23 cellular contexts compared by ENCODE assay signal in the genomic region with DNA sequence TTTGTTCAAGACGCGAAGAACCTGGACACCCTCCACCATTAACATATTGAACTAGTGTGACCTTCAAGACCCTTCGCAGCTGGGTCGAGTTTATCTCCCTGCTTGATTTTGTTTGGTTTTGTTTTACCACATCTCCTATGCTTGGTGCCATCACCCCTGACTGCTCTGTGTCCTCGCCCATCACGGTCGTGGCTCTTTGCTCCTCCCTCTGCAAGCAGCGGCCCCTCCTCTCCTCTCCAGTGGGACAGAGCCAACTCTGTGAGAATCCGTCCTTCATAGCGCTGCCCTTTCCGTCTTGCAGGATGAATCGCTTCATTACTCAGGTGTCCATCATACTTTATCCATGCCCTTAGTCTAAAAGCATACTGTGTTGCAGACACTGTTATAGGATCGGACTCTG. TPM values are rescaled to one million over a fixed set of nuclear protein-coding genes. Genes with fewer than 3 reads are reported as not detected.
DNase-seq lines count a peak whose midpoint lies in the region; ATAC-seq and TF ChIP-seq lines count a peak whose summit lies in the region.
"Had no signal": no experiment of that assay in that cellular context is flagged by ENCODE, and none has a peak within 500 bp of the region (broad histone marks: within the 10 kb centered on the region; RNA-seq: fewer than 3 reads in every experiment).

No MANE protein-coding gene starts in this region.

- DNase-seq in NCI-H748 (lab: John Stamatoyannopoulos, UW; ENCODE audit: unreplicated experiment) (peak; percentile 36), RWPE2 (ENCODE audit: low spot score) (no peak), esophagus muscularis mucosa (ENCODE audit: extremely low spot score) (peak; percentile 90), sciatic nerve (ENCODE audit: low spot score) (no peak), SW 1271 (lab: John Stamatoyannopoulos, UW) (no peak), stomach (no peak), glomerular visceral epithelial cell (ENCODE audit: extremely low spot score) (no peak)
- DNase-seq in naive thymus-derived CD4-positive, alpha-beta T cell: no peak
- DNase-seq: ACHN; C1 segment of cervical spinal cord; CD8-positive, alpha-beta memory T cell; DMS79 treated with DMSO at 0.1 percent for 48 hours; H7; HFFc6; KBM-7; MV-4-11; NCI-H1417; NCI-H1930; NCI-H2171 treated with DMSO at 0.1 percent for 48 hours; Peyer's patch; SHP77 had no signal

- H3K4me1 Mint-ChIP-seq in naive thymus-derived CD4-positive, alpha-beta T cell: no peaks in the 10 kb centered on the region
- H3K4me1 Mint-ChIP-seq: CD8-positive, alpha-beta memory T cell had no signal

- H3K9me3 Mint-ChIP-seq in naive thymus-derived CD4-positive, alpha-beta T cell: peaks cover 0 to 2% (median 0%) of the 10 kb centered on the region in 11 donors
- H3K9me3 Mint-ChIP-seq: T-helper 1 cell treated with Interleukin-12 subunit alpha and Interleukin-12 subunit beta and Interleukin-4 antibody, amounts not matched to agents 30 μg/mL and 1 μg/mL, for 36 hours had no signal

- no peaks in the 10 kb centered on the region for H3K4me1 ChIP-seq in RWPE2 (ENCODE audit: insufficient read depth, poor library complexity, severe bottlenecking)
- peaks cover 0 to 5% (median 0%) of the 10 kb centered on the region in 4 donors for H3K4me1 ChIP-seq in esophagus muscularis mucosa
- H3K4me1 ChIP-seq in stomach: peaks cover 0 to 12% (median 0%) of the 10 kb centered on the region in 4 donors
- no peaks in the 10 kb centered on the region for H3K4me1 ChIP-seq in naive thymus-derived CD4-positive, alpha-beta T cell (ENCODE audit: control insufficient read depth in 2 of 2, insufficient read depth in 2 of 2, low read length in 2 of 2)
- H3K4me1 ChIP-seq: Peyer's patch had no signal

- TF ChIP-seq EP300 in esophagus muscularis mucosa (IDR thresholded peaks at IDR 0.05): no peak
- TF ChIP-seq EP300 in stomach (IDR thresholded peaks at IDR 0.05): no peak

- H3K4me3 Mint-ChIP-seq in naive thymus-derived CD4-positive, alpha-beta T cell: no peak overlapping the region
- H3K4me3 Mint-ChIP-seq: CD8-positive, alpha-beta memory T cell; HFFc6; T-helper 1 cell treated with Interleukin-12 subunit alpha and Interleukin-12 subunit beta and Interleukin-4 antibody, amounts not matched to agents 30 μg/mL and 1 μg/mL, for 36 hours had no signal

- H3K4me3 ChIP-seq in RWPE2 (ENCODE audit: severe bottlenecking) (no peak overlapping the region), esophagus muscularis mucosa (no peak overlapping the region), stomach (peak overlapping the region in 2 of 4 donors; percentile 9 to 15)
- no peak overlapping the region for H3K4me3 ChIP-seq in naive thymus-derived CD4-positive, alpha-beta T cell (ENCODE audit: low read length)

- intact Hi-C loops in esophagus muscularis mucosa (cut with DNase I) (no loop called here), sciatic nerve (cut with DNase I) (no loop called here), stomach (cut with DNase I; ENCODE audit: low total_unique reads) (no loop called here)
- intact Hi-C loops in naive thymus-derived CD4-positive, alpha-beta T cell (cut with micrococcal nuclease): no loop called here

- H3K36me3 ChIP-seq in RWPE2 (ENCODE audit: low read depth): no peaks in the 10 kb centered on the region
- no peaks in the 10 kb centered on the region for H3K36me3 ChIP-seq in esophagus muscularis mucosa
- no peaks in the 10 kb centered on the region for H3K36me3 ChIP-seq in stomach
- H3K36me3 ChIP-seq in naive thymus-derived CD4-positive, alpha-beta T cell (ENCODE audit: control insufficient read depth in 2 of 3, insufficient read depth in 3 of 3, low read length in 3 of 3): no peaks in the 10 kb centered on the region
- H3K36me3 ChIP-seq: Peyer's patch had no signal

- POLR2A ChIA-PET in naive thymus-derived CD4-positive, alpha-beta T cell (lab: Charles Lee): no interaction called here

- H3K27ac ChIP-seq in RWPE2 (ENCODE audit: poor library complexity, severe bottlenecking): no peak overlapping the region
- no peak overlapping the region for H3K27ac ChIP-seq in esophagus muscularis mucosa (replicated peaks in 1 of 4)
- peak overlapping the region in 2 of 5 donors; percentile 26 to 70 for H3K27ac ChIP-seq in stomach
- H3K27ac ChIP-seq in naive thymus-derived CD4-positive, alpha-beta T cell (ENCODE audit: low read depth, low read length): no peak overlapping the region
- H3K27ac ChIP-seq: Peyer's patch had no signal

- WGBS in esophagus muscularis mucosa: 67% methylated on average over 13 of the region's 13 CpGs
- WGBS in stomach, 5 donors: 33 to 57% (median 51%) methylated on average over 13 of the region's 13 CpGs

- TF ChIP-seq CTCF in RWPE2 (IDR thresholded peaks at IDR 0.05; ENCODE audit: poor library complexity, severe bottlenecking): no peak
- no peak for TF ChIP-seq CTCF in esophagus muscularis mucosa (IDR thresholded peaks at IDR 0.05)
- TF ChIP-seq CTCF in stomach (IDR thresholded peaks at IDR 0.05): no peak

- TF ChIP-seq POLR2A in esophagus muscularis mucosa (IDR thresholded peaks at IDR 0.05; ENCODE audit: low read depth) (no peak), stomach (IDR thresholded peaks at IDR 0.05) (no peak)

- no peaks in the 10 kb centered on the region for H3K36me3 Mint-ChIP-seq in naive thymus-derived CD4-positive, alpha-beta T cell
- H3K36me3 Mint-ChIP-seq: CD8-positive, alpha-beta memory T cell had no signal

- H3K27ac Mint-ChIP-seq in naive thymus-derived CD4-positive, alpha-beta T cell: no peak overlapping the region
- H3K27ac Mint-ChIP-seq: CD8-positive, alpha-beta memory T cell; HFFc6; T-helper 1 cell treated with Interleukin-12 subunit alpha and Interleukin-12 subunit beta and Interleukin-4 antibody, amounts not matched to agents 30 μg/mL and 1 μg/mL, for 36 hours had no signal

- ATAC-seq in RWPE2 (ENCODE audit: low read depth) (peak; percentile 49; the same call in 2 of the 3 replicates), sciatic nerve (peak; percentile 57)
- no peak for ATAC-seq in naive thymus-derived CD4-positive, alpha-beta T cell
- ATAC-seq: SK-N-SH treated with all-trans-retinoic acid at 6 μM for 48 hours had no signal

- H3K27me3 ChIP-seq in RWPE2 (ENCODE audit: insufficient read depth, poor library complexity, severe bottlenecking) (no peaks in the 10 kb centered on the region), esophagus muscularis mucosa (no peaks in the 10 kb centered on the region), stomach (no peaks in the 10 kb centered on the region)
- no peaks in the 10 kb centered on the region for H3K27me3 ChIP-seq in naive thymus-derived CD4-positive, alpha-beta T cell (ENCODE audit: control insufficient read depth in 2 of 2, insufficient read depth in 2 of 2, low read length in 2 of 2)
- H3K27me3 ChIP-seq: Peyer's patch had no signal

- peaks cover 5 to 27% (median 14%) of the 10 kb centered on the region in 5 donors for H3K27me3 Mint-ChIP-seq in naive thymus-derived CD4-positive, alpha-beta T cell

- CTCF ChIA-PET in naive thymus-derived CD4-positive, alpha-beta T cell (lab: Charles Lee): no interaction called here

- H3K9me3 ChIP-seq in RWPE2 (ENCODE audit: severe bottlenecking) (no peaks in the 10 kb centered on the region), esophagus muscularis mucosa (peaks cover 0 to 5% (median 0%) of the 10 kb centered on the region in 4 donors), stomach (peaks cover 0 to 5% (median 2%) of the 10 kb centered on the region in 4 donors)
- H3K9me3 ChIP-seq in naive thymus-derived CD4-positive, alpha-beta T cell (ENCODE audit: control insufficient read depth in 2 of 3, low read length in 3 of 3): no peaks in the 10 kb centered on the region
- H3K9me3 ChIP-seq: Peyer's patch had no signal

RNA-seq across cellular contexts. Expression of gene FAM149A, which starts 9.1 kb away (rescaled TPM):
- total RNA-seq in esophagus muscularis mucosa (10 to 100 TPM; 19.5 to 38.8 (median 33.6) TPM), sciatic nerve (17.2 TPM), stomach (100 to 1,000 TPM in 1 of 5 donors, 10 to 100 TPM in 3, 1 to 10 TPM in 1; 7.0 to 101 (median 35.9) TPM)
- 10 to 100 TPM in 2 of 3 donors, 1 to 10 TPM in 1; 5.6 to 24.7 (median 16.1) TPM for polyA plus RNA-seq in stomach
- total RNA-seq in naive thymus-derived CD4-positive, alpha-beta T cell: 1 to 10 TPM in 4 of 5 experiments, not detected in 1; 1.2 to 2.0 (median 1.5) TPM
- polyA plus RNA-seq in naive thymus-derived CD4-positive, alpha-beta T cell: under 1 TPM in 1 of 2 donors, not detected in 1; 0.44 TPM
- total RNA-seq: HFFc6 had no signal

RNA-seq across cellular contexts. Expression of gene TLR3, which starts 26.4 kb away (rescaled TPM):
- total RNA-seq in esophagus muscularis mucosa (1 to 10 TPM; 2.5 to 7.0 (median 4.0) TPM), sciatic nerve (15.2 TPM), stomach (10 to 100 TPM in 1 of 5 donors, 1 to 10 TPM in 3, under 1 TPM in 1; 0.29 to 12.3 (median 2.6) TPM)
- polyA plus RNA-seq in stomach: 1 to 10 TPM in 2 of 3 donors, under 1 TPM in 1; 0.92 to 2.6 (median 1.7) TPM
- total RNA-seq in naive thymus-derived CD4-positive, alpha-beta T cell: 1 to 10 TPM in 3 of 5 experiments, under 1 TPM in 2; 0.24 to 1.5 (median 1.2) TPM
- under 1 TPM; 0.13 to 0.21 TPM for polyA plus RNA-seq in naive thymus-derived CD4-positive, alpha-beta T cell

Comparison
In these comparisons a context has a peak if more than half of its experiments do, and no peak if none do; other contexts are left out.
1. DNase-seq: peak in NCI-H748 (single experiment) and esophagus muscularis mucosa (single experiment); none in RWPE2 (single experiment), sciatic nerve (single experiment), SW 1271 (0 of 2), stomach (single experiment), glomerular visceral epithelial cell (single experiment) and naive thymus-derived CD4-positive, alpha-beta T cell (0 of 9).